Comparison of ENCODE assay signal across 1 cellular context in the genomic region with DNA sequence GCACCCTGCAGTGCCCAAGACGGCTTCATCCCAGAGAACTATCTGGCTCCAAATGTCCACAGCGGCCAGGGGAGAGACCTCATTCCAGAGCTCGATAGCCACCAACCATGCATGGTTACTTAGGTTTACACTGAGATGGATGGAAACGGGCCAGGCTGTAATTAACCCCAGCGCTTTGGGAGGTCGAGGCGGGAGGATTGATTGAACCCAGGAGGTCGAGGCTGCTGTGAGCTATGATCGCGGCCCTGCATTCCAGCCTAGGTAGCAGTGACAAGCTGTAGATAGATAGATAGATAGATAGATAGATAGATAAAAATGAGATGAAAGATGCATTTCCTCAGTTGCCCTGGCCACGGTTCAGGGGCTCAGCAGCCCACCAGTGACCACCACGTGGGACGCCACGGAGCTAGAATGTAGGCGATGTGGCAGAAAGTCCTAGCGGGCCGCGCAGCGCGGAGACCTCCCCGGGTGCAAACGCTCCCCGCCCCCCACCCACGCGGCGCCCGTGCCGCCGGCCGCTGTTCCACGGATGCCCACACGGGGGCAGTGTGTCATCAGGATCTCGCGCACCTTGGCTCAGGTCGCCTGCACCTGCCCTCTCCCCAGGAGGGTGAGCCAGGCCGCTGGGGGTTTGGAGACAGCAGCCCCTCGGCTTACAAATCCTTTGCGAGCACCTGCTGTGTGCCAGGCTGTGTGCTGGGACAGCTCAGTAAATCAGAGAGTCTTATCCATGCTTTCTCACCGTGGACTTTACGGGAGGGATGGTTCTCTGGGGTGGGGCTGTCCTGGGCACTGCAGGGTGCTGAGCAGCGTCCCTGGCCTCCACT.
TF ChIP-seq lines count a peak whose summit lies in the region.

No MANE protein-coding gene starts in this region.

TF ChIP-seq in WTC11, 78 proteins besides CTCF, POLR2A, EP300 and RAD21 (continued from another document):
- TF ChIP-seq ZBTB21 (CRISPR knock-in tag; IDR thresholded peaks at IDR 0.05; ENCODE audit: borderline replicate concordance) = no peak
